ENCODE assay signal across 8 cellular contexts in the genomic region with DNA sequence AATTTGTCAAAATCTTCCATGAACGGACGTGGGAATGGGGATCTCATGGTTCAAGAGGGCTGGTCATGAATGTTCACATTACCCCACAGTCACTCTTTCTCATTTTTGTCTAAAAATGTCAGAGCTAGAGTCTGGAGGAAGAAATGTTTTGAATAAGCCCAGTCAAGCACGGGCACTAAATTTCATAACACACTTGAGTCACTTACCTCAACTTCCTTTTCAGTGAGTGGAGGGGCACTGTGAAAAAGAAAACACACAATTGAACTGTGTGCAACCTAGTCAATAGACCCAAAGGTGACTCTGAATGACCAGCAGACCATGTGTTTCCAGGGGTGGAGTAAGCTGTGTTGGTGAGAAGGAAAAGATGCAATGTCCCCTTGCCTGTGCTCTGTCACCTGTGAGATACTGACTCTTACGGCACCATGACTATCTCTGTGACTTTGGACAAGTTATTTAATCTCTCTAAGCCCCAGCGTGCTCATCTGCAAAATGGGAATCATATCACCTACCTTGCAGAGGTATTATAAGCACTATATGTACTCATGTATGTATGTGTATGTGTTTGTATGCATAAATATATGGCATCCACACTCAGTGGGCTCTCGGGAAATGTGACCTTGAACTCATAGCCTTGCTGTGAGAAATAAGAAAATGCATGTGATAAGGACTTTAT. TPM values are rescaled to one million over a fixed set of nuclear protein-coding genes. Genes with fewer than 3 reads are reported as not detected.
DNase-seq lines count a peak whose midpoint lies in the region; ATAC-seq and TF ChIP-seq lines count a peak whose summit lies in the region.

No MANE protein-coding gene starts in this region.

- no peaks in the 10 kb centered on the region for H3K36me3 ChIP-seq in mesodermal cell (ENCODE audit: control insufficient read depth, insufficient read depth, low read length)

- H3K4me1 ChIP-seq in mesodermal cell (ENCODE audit: control insufficient read depth, insufficient read depth, low read length, poor library complexity, severe bottlenecking) = peaks cover 25% of the 10 kb centered on the region

- in situ Hi-C loops in astrocyte of the spinal cord (cut with HindIII; ENCODE audit: low sequenced_read_pairs) = no loop called here

- DNase-seq in GF-D8 (lab: John Stamatoyannopoulos, UW) (peak; percentile 49), astrocyte of the spinal cord (ENCODE audit: low read depth, low spot score) (peak; percentile 43), hepatic stellate cell (ENCODE audit: low spot score) (no peak), NCI-H82 (lab: John Stamatoyannopoulos, UW) (no peak)

- 100% methylated on average over 1 of the region's 6 CpGs for WGBS in mesodermal cell (ENCODE audit: insufficient coverage in 2 of 2), 2 experiments

- H3K4me3 ChIP-seq in astrocyte of the spinal cord (ENCODE audit: low read depth, low read length) (no peak overlapping the region), mesodermal cell (ENCODE audit: extremely low read depth, insufficient read depth, low read length, poor library complexity, severe bottlenecking) (no peak overlapping the region)

- H3K9me3 ChIP-seq in mesodermal cell (ENCODE audit: control insufficient read depth, low read length) = no peaks in the 10 kb centered on the region

- ATAC-seq in HG03039 (IDR thresholded peaks at IDR 0.05; ENCODE audit: unreplicated experiment) = peak; percentile 54
- no peak for ATAC-seq in HG03469 (IDR thresholded peaks at IDR 0.05; ENCODE audit: unreplicated experiment)
- ATAC-seq in HG02970 (IDR thresholded peaks at IDR 0.05; ENCODE audit: low FRiP score, unreplicated experiment) = no peak

- H3K27ac ChIP-seq in mesodermal cell (ENCODE audit: low read depth, low read length, severe bottlenecking) = peak overlapping the region; percentile 79

- no peak for TF ChIP-seq CTCF in astrocyte of the spinal cord (IDR thresholded peaks at IDR 0.05; ENCODE audit: low read depth, low read length)

RNA-seq across cellular contexts. Expression of a gene that starts 38.2 kb away (rescaled TPM):
- polyA plus RNA-seq in mesodermal cell (2013, experiment 1 of 2) = 0.33 TPM
- polyA plus RNA-seq in mesodermal cell (2013, experiment 2 of 2) = 0.51 TPM

Comparison
In these comparisons a context has a peak if more than half of its experiments do, and no peak if none do; other contexts are left out.
1. DNase-seq: peak in GF-D8 (single experiment) and astrocyte of the spinal cord (single experiment); none in hepatic stellate cell (single experiment) and NCI-H82 (single experiment).